ENCODE assay signal across 18 cellular contexts in genomic region chr17:49483588-49484509, GRCh38.
"Had no signal": no experiment of that assay in that cellular context is flagged by ENCODE, and none has a peak within 500 bp of the region (broad histone marks: within the 10 kb centered on the region; RNA-seq: fewer than 3 reads in every experiment).

No MANE protein-coding gene starts in this region.

- H3K36me3 ChIP-seq: adrenal gland, left lung, right atrium auricular region, tibial artery had no signal

- H3K27ac ChIP-seq: adrenal gland, dorsolateral prefrontal cortex, hepatocyte, left lung, right atrium auricular region, skin epidermis, tibial artery, VCaP had no signal

- H3K4me1 ChIP-seq: adrenal gland, right atrium auricular region had no signal

- H3K36me3 Mint-ChIP-seq: activated naive CD4-positive, alpha-beta T cell treated with anti-CD3 and anti-CD28 coated beads, Interleukin-2, amount 50 U/mL, for 24 hours; naive B cell; stimulated activated naive B cell treated with anti-CD40 and anti-IgM and Interleukin-4, amounts not matched to agents 10 μg/mL and 1 μg/mL and 100 μg/mL, for 72 hours had no signal

- H3K9me3 ChIP-seq: adrenal gland, left lung, right atrium auricular region, tibial artery had no signal

- H3K27ac Mint-ChIP-seq: activated CD8-positive, alpha-beta T cell treated with anti-CD3 and anti-CD28 coated beads for 36 hours; activated naive CD4-positive, alpha-beta T cell treated with anti-CD3 and anti-CD28 coated beads, Interleukin-2, amount 50 U/mL, for 24 hours; naive B cell; stimulated activated naive B cell treated with anti-CD40 and anti-IgM and Interleukin-4, amounts not matched to agents 10 μg/mL and 1 μg/mL and 100 μg/mL, for 72 hours had no signal

- DNase-seq: activated CD4-positive, alpha-beta T cell treated with anti-CD3 and anti-CD28 coated beads for 48 hours; activated CD8-positive, alpha-beta T cell treated with anti-CD3 and anti-CD28 coated beads for 36 hours; activated effector memory CD4-positive, alpha-beta T cell treated with Interleukin-2 at 50 U/mL for 16 hours; activated T-cell treated with anti-CD3 and anti-CD28 coated beads, Interleukin-2, amount 50 U/mL, for 4 hours; adrenal gland; dorsolateral prefrontal cortex; left lung; naive B cell; nucleus accumbens; stimulated activated CD4-positive, alpha-beta T cell treated with anti-CD3 and anti-CD28 coated beads, Interleukin-15, amount 100 ng/mL, for 24 hours; stimulated activated CD4-positive, alpha-beta T cell treated with anti-CD3 and anti-CD28 coated beads, Interleukin-4, amount 100 ng/mL, for 1 hour; stimulated activated naive B cell treated with anti-CD40 and anti-IgM and Interleukin-4, amounts not matched to agents 10 μg/mL and 1 μg/mL and 100 μg/mL, for 72 hours; tibial artery had no signal

- H3K4me3 ChIP-seq: adrenal gland, dorsolateral prefrontal cortex, hepatocyte, left lung, right atrium auricular region, skin epidermis, tibial artery had no signal

- H3K4me2 ChIP-seq: hepatocyte had no signal

- H3K4me3 Mint-ChIP-seq: activated CD8-positive, alpha-beta T cell treated with anti-CD3 and anti-CD28 coated beads for 36 hours; activated naive CD4-positive, alpha-beta T cell treated with anti-CD3 and anti-CD28 coated beads, Interleukin-2, amount 50 U/mL, for 24 hours; activated T-cell treated with anti-CD3 and anti-CD28 coated beads, Interleukin-2, amount 50 U/mL, for 4 hours; naive B cell; stimulated activated naive B cell treated with anti-CD40 and anti-IgM and Interleukin-4, amounts not matched to agents 10 μg/mL and 1 μg/mL and 100 μg/mL, for 72 hours had no signal

- H3K9me3 Mint-ChIP-seq: activated CD8-positive, alpha-beta T cell treated with anti-CD3 and anti-CD28 coated beads for 36 hours; activated naive CD4-positive, alpha-beta T cell treated with anti-CD3 and anti-CD28 coated beads, Interleukin-2, amount 50 U/mL, for 24 hours; activated T-cell treated with anti-CD3 and anti-CD28 coated beads, Interleukin-2, amount 50 U/mL, for 4 hours; stimulated activated naive B cell treated with anti-CD40 and anti-IgM and Interleukin-4, amounts not matched to agents 10 μg/mL and 1 μg/mL and 100 μg/mL, for 72 hours had no signal

- ATAC-seq: activated CD8-positive, alpha-beta T cell treated with anti-CD3 and anti-CD28 coated beads for 36 hours; activated T-cell treated with anti-CD3 and anti-CD28 coated beads, Interleukin-2, amount 50 U/mL, for 4 hours; left lung; stimulated activated naive B cell treated with anti-CD40 and anti-IgM and Interleukin-4, amounts not matched to agents 10 μg/mL and 1 μg/mL and 100 μg/mL, for 72 hours had no signal
